Comparison of ENCODE assay signal across 8 cellular contexts in the genomic region with DNA sequence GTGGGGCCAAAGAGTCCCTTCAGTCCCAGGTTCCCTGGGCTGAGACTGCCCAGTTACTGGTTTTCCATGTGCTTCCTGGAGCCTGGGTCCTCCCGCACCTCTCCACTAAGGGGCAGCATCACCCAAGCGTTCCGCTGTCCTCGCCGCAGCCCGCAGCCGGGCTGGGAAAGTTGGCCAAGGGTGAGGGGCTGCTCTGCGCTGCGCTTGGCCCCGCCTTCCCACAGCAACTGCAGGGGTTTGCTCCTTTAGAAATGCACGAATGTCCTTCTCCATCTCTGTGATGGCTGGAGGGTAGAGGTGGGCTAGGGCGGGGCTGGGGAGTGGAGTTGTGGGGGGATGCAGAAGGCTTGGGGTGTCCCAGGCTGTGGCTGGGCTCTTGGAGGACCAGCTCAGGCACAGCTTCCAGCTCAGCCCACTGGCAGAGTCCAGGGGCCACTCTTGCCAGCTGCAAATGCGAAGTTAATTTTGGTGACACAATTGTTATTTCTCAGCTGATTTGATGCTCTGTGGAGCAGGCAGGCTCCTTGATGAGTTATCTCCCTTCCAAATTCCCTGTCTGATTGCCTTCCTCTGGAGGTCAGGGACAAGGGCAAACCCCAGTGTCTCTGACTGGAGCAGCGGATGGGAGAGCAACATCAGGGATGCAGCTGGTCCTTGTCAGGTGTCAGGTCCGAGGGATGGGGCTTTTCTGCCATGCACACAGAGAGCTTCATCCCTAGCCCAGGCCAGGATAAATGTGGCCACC.
DNase-seq lines count a peak whose midpoint lies in the region; ATAC-seq and TF ChIP-seq lines count a peak whose summit lies in the region.

No MANE protein-coding gene starts in this region.

- peak; percentile 95 for TF ChIP-seq CTCF in AG09309 (IDR thresholded peaks at IDR 0.05; ENCODE audit: control insufficient read depth, insufficient read depth, low read depth, low read length, missing control alignments)

- no peak overlapping the region for H3K4me3 ChIP-seq in AG09309 (ENCODE audit: control insufficient read depth, low read depth, low read length)

- DNase-seq in AG09309 (ENCODE audit: low read depth) = no peak
- DNase-seq in GM19240 (ENCODE audit: insufficient read length, low spot score) = peak; percentile 57
- peak; percentile 26 for DNase-seq in NCI-H2196 treated with DMSO at 0.1 percent for 48 hours (lab: John Stamatoyannopoulos, UW; ENCODE audit: unreplicated experiment)
- DNase-seq in activated CD4-positive, alpha-beta T cell treated with anti-CD3 and anti-CD28 coated beads for 24 hours (ENCODE audit: low read depth in 2 of 2) = peak; percentile 64 to 69
- DNase-seq in cerebellum (ENCODE audit: low spot score) = peak; percentile 85
- DNase-seq in left kidney (ENCODE audit: low read depth, low spot score) = peak; percentile 93
- peak; percentile 79 for DNase-seq in stimulated activated CD8-positive, alpha-beta memory T cell treated with anti-CD3 and anti-CD28 coated beads, Interleukin-4, amount 100 ng/mL, for 48 hours

- ATAC-seq in GM21737 (IDR thresholded peaks at IDR 0.05; ENCODE audit: unreplicated experiment) = no peak
